In genomic region chr5:16418471-16418922, GRCh38 we compare ENCODE assay signal across 1 cellular context.
TF ChIP-seq lines count a peak whose summit lies in the region.

No MANE protein-coding gene starts in this region.

TF ChIP-seq in K562, 482 proteins besides CTCF, POLR2A, EP300 and RAD21 (continued from another document):
- no peak; the same call in 1 of the 2 replicates for TF ChIP-seq ZNF449 (CRISPR knock-in tag; IDR thresholded peaks at IDR 0.05)
- TF ChIP-seq BCOR (IDR thresholded peaks at IDR 0.05): peak; percentile 94
- no peak for TF ChIP-seq ZNF408 (CRISPR knock-in tag; IDR thresholded peaks at IDR 0.05; ENCODE audit: low read depth)
- no peak for TF ChIP-seq SNAPC5 (CRISPR knock-in tag; IDR thresholded peaks at IDR 0.05)
- peak; percentile 75; the same call in 1 of the 2 replicates for TF ChIP-seq SMAD3 (CRISPR knock-in tag; conservative IDR thresholded peaks at IDR 0.05)
- 0 out of 2 replicates have a peak, but pooled peaks have one; percentile 36 for TF ChIP-seq THAP12 (CRISPR knock-in tag; IDR thresholded peaks at IDR 0.05)
- no peak for TF ChIP-seq ZNF717 (CRISPR knock-in tag; IDR thresholded peaks at IDR 0.05)
- TF ChIP-seq MBD1 (CRISPR knock-in tag; IDR thresholded peaks at IDR 0.05): no peak
- TF ChIP-seq, protein P1, sequence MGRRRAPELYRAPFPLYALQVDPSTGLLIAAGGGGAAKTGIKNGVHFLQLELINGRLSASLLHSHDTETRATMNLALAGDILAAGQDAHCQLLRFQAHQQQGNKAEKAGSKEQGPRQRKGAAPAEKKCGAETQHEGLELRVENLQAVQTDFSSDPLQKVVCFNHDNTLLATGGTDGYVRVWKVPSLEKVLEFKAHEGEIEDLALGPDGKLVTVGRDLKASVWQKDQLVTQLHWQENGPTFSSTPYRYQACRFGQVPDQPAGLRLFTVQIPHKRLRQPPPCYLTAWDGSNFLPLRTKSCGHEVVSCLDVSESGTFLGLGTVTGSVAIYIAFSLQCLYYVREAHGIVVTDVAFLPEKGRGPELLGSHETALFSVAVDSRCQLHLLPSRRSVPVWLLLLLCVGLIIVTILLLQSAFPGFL (CRISPR knock-in tag; IDR thresholded peaks at IDR 0.05): no peak
- TF ChIP-seq SETDB1 (IDR thresholded peaks at IDR 0.05; ENCODE audit: low read length): no peak
- TF ChIP-seq CHD2 (IDR thresholded peaks at IDR 0.05; ENCODE audit: low read depth, low read length): no peak
- no peak for TF ChIP-seq POLR2H (tag; IDR thresholded peaks at IDR 0.05; ENCODE audit: low read depth)
- TF ChIP-seq, protein P2, sequence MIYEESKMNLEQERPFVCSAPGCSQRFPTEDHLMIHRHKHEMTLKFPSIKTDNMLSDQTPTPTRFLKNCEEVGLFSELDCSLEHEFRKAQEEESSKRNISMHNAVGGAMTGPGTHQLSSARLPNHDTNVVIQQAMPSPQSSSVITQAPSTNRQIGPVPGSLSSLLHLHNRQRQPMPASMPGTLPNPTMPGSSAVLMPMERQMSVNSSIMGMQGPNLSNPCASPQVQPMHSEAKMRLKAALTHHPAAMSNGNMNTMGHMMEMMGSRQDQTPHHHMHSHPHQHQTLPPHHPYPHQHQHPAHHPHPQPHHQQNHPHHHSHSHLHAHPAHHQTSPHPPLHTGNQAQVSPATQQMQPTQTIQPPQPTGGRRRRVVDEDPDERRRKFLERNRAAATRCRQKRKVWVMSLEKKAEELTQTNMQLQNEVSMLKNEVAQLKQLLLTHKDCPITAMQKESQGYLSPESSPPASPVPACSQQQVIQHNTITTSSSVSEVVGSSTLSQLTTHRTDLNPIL (CRISPR knock-in tag; IDR thresholded peaks at IDR 0.05): no peak
- TF ChIP-seq, protein P3, sequence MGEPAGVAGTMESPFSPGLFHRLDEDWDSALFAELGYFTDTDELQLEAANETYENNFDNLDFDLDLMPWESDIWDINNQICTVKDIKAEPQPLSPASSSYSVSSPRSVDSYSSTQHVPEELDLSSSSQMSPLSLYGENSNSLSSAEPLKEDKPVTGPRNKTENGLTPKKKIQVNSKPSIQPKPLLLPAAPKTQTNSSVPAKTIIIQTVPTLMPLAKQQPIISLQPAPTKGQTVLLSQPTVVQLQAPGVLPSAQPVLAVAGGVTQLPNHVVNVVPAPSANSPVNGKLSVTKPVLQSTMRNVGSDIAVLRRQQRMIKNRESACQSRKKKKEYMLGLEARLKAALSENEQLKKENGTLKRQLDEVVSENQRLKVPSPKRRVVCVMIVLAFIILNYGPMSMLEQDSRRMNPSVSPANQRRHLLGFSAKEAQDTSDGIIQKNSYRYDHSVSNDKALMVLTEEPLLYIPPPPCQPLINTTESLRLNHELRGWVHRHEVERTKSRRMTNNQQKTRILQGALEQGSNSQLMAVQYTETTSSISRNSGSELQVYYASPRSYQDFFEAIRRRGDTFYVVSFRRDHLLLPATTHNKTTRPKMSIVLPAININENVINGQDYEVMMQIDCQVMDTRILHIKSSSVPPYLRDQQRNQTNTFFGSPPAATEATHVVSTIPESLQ (CRISPR knock-in tag; IDR thresholded peaks at IDR 0.05): no peak
- TF ChIP-seq E2F8 (IDR thresholded peaks at IDR 0.05; ENCODE audit: low read depth, partially characterized antibody): peak; percentile 38
- no peak for TF ChIP-seq CAMTA2 (CRISPR knock-in tag; conservative IDR thresholded peaks at IDR 0.05)
- no peak for TF ChIP-seq NR1H2 (CRISPR knock-in tag; IDR thresholded peaks at IDR 0.05)
- TF ChIP-seq ZNF232 (CRISPR knock-in tag; IDR thresholded peaks at IDR 0.05): no peak
- peak; percentile 81; the same call in 1 of the 2 replicates for TF ChIP-seq CLOCK (CRISPR knock-in tag; IDR thresholded peaks at IDR 0.05; ENCODE audit: borderline replicate concordance)
- TF ChIP-seq RBM25 (IDR thresholded peaks at IDR 0.05; ENCODE audit: low read depth, low read length, severe bottlenecking): no peak
- TF ChIP-seq RERE (CRISPR knock-in tag; IDR thresholded peaks at IDR 0.05; ENCODE audit: borderline replicate concordance): no peak
- TF ChIP-seq RBBP5 (IDR thresholded peaks at IDR 0.05; ENCODE audit: borderline replicate concordance, insufficient read depth, low read length, poor library complexity, severe bottlenecking): no peak
- TF ChIP-seq HMG20A (CRISPR knock-in tag; conservative IDR thresholded peaks at IDR 0.05): no peak
- TF ChIP-seq ZNF444 (CRISPR knock-in tag; IDR thresholded peaks at IDR 0.05): peak; percentile 81; the same call in 1 of the 2 replicates
- 0 out of 2 replicates have a peak, but pooled peaks have one; percentile 53 for TF ChIP-seq ZNF175 (CRISPR knock-in tag; IDR thresholded peaks at IDR 0.05; ENCODE audit: low read depth)
- TF ChIP-seq ZNF584 (CRISPR knock-in tag; IDR thresholded peaks at IDR 0.05; ENCODE audit: low read depth): no peak
- no peak for TF ChIP-seq TFE3 (CRISPR knock-in tag; IDR thresholded peaks at IDR 0.05)
- no peak for TF ChIP-seq HDGF (IDR thresholded peaks at IDR 0.05)
